ENCODE assay signal across 1 cellular context in genomic region chr11:45964911-45965389, GRCh38.
TF ChIP-seq lines count a peak whose summit lies in the region.

No MANE protein-coding gene starts in this region.

TF ChIP-seq in GM23338, 12 proteins besides CTCF, POLR2A, EP300 and RAD21 (continued from another document):
- TF ChIP-seq ZNF462 (CRISPR knock-in tag; IDR thresholded peaks at IDR 0.05) (no peak), ZNF114 (CRISPR knock-in tag; IDR thresholded peaks at IDR 0.05) (no peak), JUNB (IDR thresholded peaks at IDR 0.05; ENCODE audit: unreplicated experiment) (no peak), CREB1 (CRISPR knock-in tag; IDR thresholded peaks at IDR 0.05; ENCODE audit: low read depth) (no peak), ETS1 (IDR thresholded peaks at IDR 0.05) (no peak), EZH2 (IDR thresholded peaks at IDR 0.05; ENCODE audit: low read depth, unreplicated experiment) (no peak), ZNF331 (CRISPR knock-in tag; IDR thresholded peaks at IDR 0.05; ENCODE audit: low read depth) (no peak), EZH2phosphoT487 (IDR thresholded peaks at IDR 0.05; ENCODE audit: unreplicated experiment) (no peak), NANOG (IDR thresholded peaks at IDR 0.05; ENCODE audit: borderline replicate concordance) (no peak)
